ENCODE assay signal across 8 cellular contexts in genomic region chr4:2963185-2964076, GRCh38. TPM values are rescaled to one million over a fixed set of nuclear protein-coding genes. Genes with fewer than 3 reads are reported as not detected.
A peak's percentile ranks its signal among the peaks of the same experiment; 100 is the strongest.
DNase-seq lines count a peak whose midpoint lies in the region; ATAC-seq, FAIRE-seq and TF ChIP-seq lines count a peak whose summit lies in the region.

Gene GRK4, plus strand, starts transcription at chr4:2963571. Its CDS starts 500 bp downstream, at chr4:2964071.
Gene NOP14, minus strand, starts transcription at chr4:2963406. Its CDS starts 87 bp downstream, at chr4:2963319.

- no peak for FAIRE-seq in bronchial epithelial cell (lab: Jason Lieb, UNC)

- peak within 1 kb of the TSS; percentile 90 for H2AFZ ChIP-seq in smooth muscle cell (ENCODE audit: low read depth)

- peak within 1 kb of the TSS; percentile 96 for H3K9ac ChIP-seq in smooth muscle cell (ENCODE audit: low read depth)

- peaks cover 28 to 44% of the 10 kb centered on the region in 2 donors for H3K4me1 Mint-ChIP-seq in immature natural killer cell

- H3K9me3 ChIP-seq in smooth muscle cell (replicated peaks; ENCODE audit: low read depth), result no peaks in the 10 kb centered on the region

- WGBS in smooth muscle cell (ENCODE audit: low lambda C conversion rate), result under 1% methylated on average over 91 of the region's 118 CpGs

- H3K79me2 ChIP-seq in smooth muscle cell (ENCODE audit: low read depth), result peaks cover 54% of the 10 kb centered on the region

- H3K36me3 ChIP-seq in bronchial epithelial cell (ENCODE audit: control insufficient read depth, insufficient read depth, low read length), result no peaks in the 10 kb centered on the region
- H3K36me3 ChIP-seq in smooth muscle cell (ENCODE audit: low read depth), result no peaks in the 10 kb centered on the region

- TF ChIP-seq CTCF in AG09309 (IDR thresholded peaks at IDR 0.05; ENCODE audit: control insufficient read depth, insufficient read depth, low read depth, low read length, missing control alignments) (no peak), WI38 (IDR thresholded peaks at IDR 0.05; ENCODE audit: low read depth, low read length) (peak; percentile 25; the same call in 1 of the 2 replicates), bronchial epithelial cell (IDR thresholded peaks at IDR 0.05; ENCODE audit: insufficient read depth, low read length, severe bottlenecking) (peak; percentile 36), smooth muscle cell (IDR thresholded peaks at IDR 0.05; ENCODE audit: borderline replicate concordance, insufficient read depth, poor library complexity, severe bottlenecking) (peak; percentile 1)

- DNase-seq in AG09309 (ENCODE audit: low read depth) (peak; percentile 93), NCI-H2196 treated with DMSO at 0.1 percent for 48 hours (lab: John Stamatoyannopoulos, UW; ENCODE audit: unreplicated experiment) (peak; percentile 96), bronchial epithelial cell (ENCODE audit: low read depth) (peak; percentile 91), immature natural killer cell (peak; percentile 96 to 97 (median 97)), smooth muscle cell (lab: John Stamatoyannopoulos, UW; ENCODE audit: unreplicated experiment) (peak; percentile 78)

- peaks cover 10% of the 10 kb centered on the region for H3F3A ChIP-seq in smooth muscle cell (ENCODE audit: low read depth)

- H4K20me1 ChIP-seq in smooth muscle cell (ENCODE audit: low read depth), result peaks cover 31% of the 10 kb centered on the region

- H3K4me1 ChIP-seq in smooth muscle cell (ENCODE audit: low read depth), result peaks cover 25% of the 10 kb centered on the region

- peak within 1 kb of the TSS; percentile 88 for H3K4me2 ChIP-seq in smooth muscle cell

- H3K27me3 ChIP-seq in bronchial epithelial cell (ENCODE audit: control insufficient read depth, insufficient read depth, low read length), result no peaks in the 10 kb centered on the region
- no peaks in the 10 kb centered on the region for H3K27me3 ChIP-seq in smooth muscle cell (ENCODE audit: low read depth)

- peak within 1 kb of the TSS; percentile 77 to 94 (median 88) for H3K4me3 Mint-ChIP-seq in immature natural killer cell

- H3K4me3 ChIP-seq in AG09309 (ENCODE audit: control insufficient read depth, low read depth, low read length), result peak within 1 kb of the TSS; percentile 95
- peak within 1 kb of the TSS; percentile 85 for H3K4me3 ChIP-seq in WI38 (ENCODE audit: low read depth, low read length)
- H3K4me3 ChIP-seq in bronchial epithelial cell (ENCODE audit: low read depth, low read length), result peak within 1 kb of the TSS; percentile 96
- peak within 1 kb of the TSS; percentile 90 for H3K4me3 ChIP-seq in smooth muscle cell

- H3K9me3 Mint-ChIP-seq in immature natural killer cell, result no peaks in the 10 kb centered on the region

- peak within 1 kb of the TSS; percentile 86 to 95 (median 92) for H3K27ac Mint-ChIP-seq in immature natural killer cell

- H3K36me3 Mint-ChIP-seq in immature natural killer cell, result peaks cover 0 to 4% (median 0%) of the 10 kb centered on the region in 3 donors

- H3K27ac ChIP-seq in smooth muscle cell (ENCODE audit: low read depth), result peak within 1 kb of the TSS; percentile 92

- ATAC-seq in GM18909 (IDR thresholded peaks at IDR 0.05; ENCODE audit: poor library complexity, unreplicated experiment), result peak; percentile 93
- ATAC-seq in HG03159 (IDR thresholded peaks at IDR 0.05; ENCODE audit: unreplicated experiment), result peak; percentile 85

- H3K27me3 Mint-ChIP-seq in immature natural killer cell (ENCODE audit: low read depth in 3 of 3), result peaks cover 4 to 34% (median 5%) of the 10 kb centered on the region in 3 donors

RNA-seq across cellular contexts. Expression of gene GRK4, which starts in this region (rescaled TPM):
- total RNA-seq in bronchial epithelial cell (1.4 and 3.7 TPM in 2 replicates), smooth muscle cell (5.2 and 6.5 TPM in 2 replicates)
- polyA plus RNA-seq in immature natural killer cell (1 to 10 TPM; 2.7 to 4.4 (median 4.0) TPM), smooth muscle cell (5.9 and 6.9 TPM in 2 replicates)

RNA-seq across cellular contexts. Expression of gene NOP14, which starts in this region (rescaled TPM):
- 20.9 and 31.1 TPM in 2 replicates for total RNA-seq in bronchial epithelial cell
- polyA plus RNA-seq in immature natural killer cell, result 10 to 100 TPM in 1 of 3 donors, 1 to 10 TPM in 2; 1.3 to 19.2 (median 5.0) TPM
- total RNA-seq in smooth muscle cell, result 12.9 and 18.5 TPM in 2 replicates
- 10.0 and 10.9 TPM in 2 replicates for polyA plus RNA-seq in smooth muscle cell

Comparison
In these comparisons a context has a peak if more than half of its experiments do, and no peak if none do; other contexts are left out.
1. Peak in every context shown above with its lines: DNase-seq, ATAC-seq, H3K4me3 ChIP-seq and H3K27ac ChIP-seq.